Comparison of ENCODE assay signal across 1 cellular context in the genomic region with DNA sequence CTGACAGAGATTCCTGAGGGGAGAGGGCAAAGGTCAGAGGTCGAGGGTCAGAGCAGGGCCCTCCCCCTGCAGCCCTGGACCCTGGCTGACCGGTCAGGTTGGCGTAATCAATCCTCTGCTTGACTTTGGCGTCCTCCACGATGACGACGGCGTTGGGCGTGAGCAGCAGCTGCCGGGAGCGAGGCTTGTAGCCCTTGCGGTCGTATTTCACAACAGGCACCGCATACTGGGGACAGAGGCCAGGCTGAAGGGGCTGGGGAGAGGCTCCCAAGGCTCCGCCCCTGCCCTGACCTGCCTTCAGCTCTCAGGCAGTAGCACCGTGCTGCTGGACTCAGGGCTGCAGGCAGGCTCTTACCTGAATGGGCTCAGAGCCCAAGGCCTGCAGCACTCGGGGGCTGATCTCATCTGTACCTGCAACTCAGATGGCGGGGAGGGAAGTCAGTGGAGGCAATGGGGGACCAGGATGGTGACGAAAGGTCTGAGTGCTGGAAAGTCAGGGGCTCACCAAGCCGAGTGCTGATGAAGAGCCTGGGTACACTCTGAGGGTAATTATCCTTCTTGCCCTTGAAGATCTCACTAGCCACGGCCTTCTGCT.
TF ChIP-seq lines count a peak whose summit lies in the region.

No MANE protein-coding gene starts in this region.

TF ChIP-seq in HepG2, 621 proteins besides CTCF, POLR2A, EP300 and RAD21 (continued from another document and continues in another):
- TF ChIP-seq, protein P1, sequence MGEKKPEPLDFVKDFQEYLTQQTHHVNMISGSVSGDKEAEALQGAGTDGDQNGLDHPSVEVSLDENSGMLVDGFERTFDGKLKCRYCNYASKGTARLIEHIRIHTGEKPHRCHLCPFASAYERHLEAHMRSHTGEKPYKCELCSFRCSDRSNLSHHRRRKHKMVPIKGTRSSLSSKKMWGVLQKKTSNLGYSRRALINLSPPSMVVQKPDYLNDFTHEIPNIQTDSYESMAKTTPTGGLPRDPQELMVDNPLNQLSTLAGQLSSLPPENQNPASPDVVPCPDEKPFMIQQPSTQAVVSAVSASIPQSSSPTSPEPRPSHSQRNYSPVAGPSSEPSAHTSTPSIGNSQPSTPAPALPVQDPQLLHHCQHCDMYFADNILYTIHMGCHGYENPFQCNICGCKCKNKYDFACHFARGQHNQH (CRISPR knock-in tag; IDR thresholded peaks at IDR 0.05): no peak
- TF ChIP-seq ZNF180 (CRISPR knock-in tag; IDR thresholded peaks at IDR 0.05; ENCODE audit: borderline replicate concordance, low read depth) (no peak), DNMT1 (CRISPR knock-in tag; IDR thresholded peaks at IDR 0.05) (no peak), FLYWCH1 (CRISPR knock-in tag; IDR thresholded peaks at IDR 0.05) (no peak), ZNF441 (CRISPR knock-in tag; IDR thresholded peaks at IDR 0.05; ENCODE audit: borderline replicate concordance) (no peak), CHCHD3 (CRISPR knock-in tag; IDR thresholded peaks at IDR 0.05) (0 out of 2 replicates have a peak, but pooled peaks have one; percentile 25), MXI1 (IDR thresholded peaks at IDR 0.05; ENCODE audit: borderline replicate concordance, low read depth, low read length) (peak; percentile 33; the same call in 1 of the 3 replicates), MTF1 (CRISPR knock-in tag; IDR thresholded peaks at IDR 0.05) (no peak), ZNF530 (CRISPR knock-in tag; IDR thresholded peaks at IDR 0.05; ENCODE audit: low read depth) (no peak), ZNF891 (CRISPR knock-in tag; IDR thresholded peaks at IDR 0.05) (peak; percentile 99), FOSL1 (CRISPR knock-in tag; IDR thresholded peaks at IDR 0.05; ENCODE audit: borderline replicate concordance) (no peak), TMF1 (CRISPR knock-in tag; IDR thresholded peaks at IDR 0.05; ENCODE audit: low read depth) (no peak), XRCC5 (optimal IDR thresholded peaks at IDR 0.05; ENCODE audit: low read length) (peak; percentile 59), SIX1 (CRISPR knock-in tag; IDR thresholded peaks at IDR 0.05; ENCODE audit: borderline replicate concordance) (peak; percentile 67; the same call in 1 of the 2 replicates), DNMT3B (CRISPR knock-in tag; conservative IDR thresholded peaks at IDR 0.05) (no peak), ZNF138 (CRISPR knock-in tag; IDR thresholded peaks at IDR 0.05; ENCODE audit: low read depth) (no peak), ZNF670 (CRISPR knock-in tag; IDR thresholded peaks at IDR 0.05; ENCODE audit: borderline replicate concordance) (no peak), ARNT2 (CRISPR knock-in tag; IDR thresholded peaks at IDR 0.05; ENCODE audit: low read depth) (no peak; the same call in 1 of the 2 replicates), ZMYM4 (CRISPR knock-in tag; IDR thresholded peaks at IDR 0.05) (peak; percentile 59; the same call in 1 of the 2 replicates), TP53 (CRISPR knock-in tag; conservative IDR thresholded peaks at IDR 0.05) (no peak), ZNF432 (CRISPR knock-in tag; IDR thresholded peaks at IDR 0.05; ENCODE audit: borderline replicate concordance) (no peak), SP1 (IDR thresholded peaks at IDR 0.05) (no peak), SP1 (CRISPR knock-in tag; IDR thresholded peaks at IDR 0.05) (peak; percentile 79), ATF1 (CRISPR knock-in tag; IDR thresholded peaks at IDR 0.05) (no peak), CCDC6 (CRISPR knock-in tag; IDR thresholded peaks at IDR 0.05) (peak; percentile 78; the same call in 1 of the 2 replicates), SKI (IDR thresholded peaks at IDR 0.05; ENCODE audit: partially characterized antibody) (peak; percentile 43), HNRNPK (IDR thresholded peaks at IDR 0.05; ENCODE audit: low read depth, low read length, poor library complexity, severe bottlenecking) (no peak), ESRRA (CRISPR knock-in tag; IDR thresholded peaks at IDR 0.05; ENCODE audit: low read depth) (peak; percentile 85), KLF16 (CRISPR knock-in tag; IDR thresholded peaks at IDR 0.05) (0 out of 4 replicates have a peak, but pooled peaks of 1 of the 2 experiments have one; percentile 59), ZNF605 (CRISPR knock-in tag; IDR thresholded peaks at IDR 0.05) (0 out of 2 replicates have a peak, but pooled peaks have one; percentile 24), ZNF7 (CRISPR knock-in tag; IDR thresholded peaks at IDR 0.05) (no peak), THYN1 (CRISPR knock-in tag; IDR thresholded peaks at IDR 0.05; ENCODE audit: borderline replicate concordance, low read depth) (no peak), AHR (CRISPR knock-in tag; IDR thresholded peaks at IDR 0.05) (no peak), EED (CRISPR knock-in tag; IDR thresholded peaks at IDR 0.05) (no peak), MAF1 (CRISPR knock-in tag; IDR thresholded peaks at IDR 0.05; ENCODE audit: borderline replicate concordance) (no peak), ZNF446 (CRISPR knock-in tag; IDR thresholded peaks at IDR 0.05) (no peak), CAMTA2 (CRISPR knock-in tag; IDR thresholded peaks at IDR 0.05; ENCODE audit: borderline replicate concordance) (no peak), GATA4 (IDR thresholded peaks at IDR 0.05; ENCODE audit: borderline replicate concordance, low read depth) (no peak), MEIS1 (CRISPR knock-in tag; IDR thresholded peaks at IDR 0.05; ENCODE audit: borderline replicate concordance) (peak; percentile 78), SUZ12 (IDR thresholded peaks at IDR 0.05; ENCODE audit: low read depth, low read length) (no peak), NFATC3 (CRISPR knock-in tag; IDR thresholded peaks at IDR 0.05) (no peak), FOXA1 (IDR thresholded peaks at IDR 0.05) (no peak), FOXA1 (CRISPR knock-in tag; IDR thresholded peaks at IDR 0.05) (peak; percentile 34; the same call in 1 of the 2 replicates), ZFAT (CRISPR knock-in tag; conservative IDR thresholded peaks at IDR 0.05) (no peak), DPF2 (CRISPR knock-in tag; IDR thresholded peaks at IDR 0.05; ENCODE audit: borderline replicate concordance, low read depth) (no peak; the same call in 1 of the 2 replicates), NR2F1 (CRISPR knock-in tag; IDR thresholded peaks at IDR 0.05) (peak; percentile 92 to 97)
- TF ChIP-seq, protein P2, sequence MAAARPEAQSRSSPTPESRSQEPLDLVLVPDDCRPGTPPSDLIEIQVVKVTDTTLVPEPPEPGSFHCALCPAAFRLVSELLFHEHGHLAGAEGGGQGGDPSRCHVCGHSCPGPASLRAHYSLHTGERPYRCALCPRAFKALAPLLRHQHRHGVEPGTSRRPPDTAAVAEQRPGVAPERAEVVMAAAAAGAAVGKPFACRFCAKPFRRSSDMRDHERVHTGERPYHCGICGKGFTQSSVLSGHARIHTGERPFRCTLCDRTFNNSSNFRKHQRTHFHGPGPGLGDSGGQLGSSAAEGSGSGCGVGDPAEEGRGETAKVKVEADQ (CRISPR knock-in tag; IDR thresholded peaks at IDR 0.05; ENCODE audit: borderline replicate concordance): 0 out of 2 replicates have a peak, but pooled peaks have one; percentile 20
- TF ChIP-seq, protein P3, sequence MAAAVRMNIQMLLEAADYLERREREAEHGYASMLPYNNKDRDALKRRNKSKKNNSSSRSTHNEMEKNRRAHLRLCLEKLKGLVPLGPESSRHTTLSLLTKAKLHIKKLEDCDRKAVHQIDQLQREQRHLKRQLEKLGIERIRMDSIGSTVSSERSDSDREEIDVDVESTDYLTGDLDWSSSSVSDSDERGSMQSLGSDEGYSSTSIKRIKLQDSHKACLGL (CRISPR knock-in tag; IDR thresholded peaks at IDR 0.05): 0 out of 2 replicates have a peak, but pooled peaks have one; percentile 22
- TF ChIP-seq, protein P4, sequence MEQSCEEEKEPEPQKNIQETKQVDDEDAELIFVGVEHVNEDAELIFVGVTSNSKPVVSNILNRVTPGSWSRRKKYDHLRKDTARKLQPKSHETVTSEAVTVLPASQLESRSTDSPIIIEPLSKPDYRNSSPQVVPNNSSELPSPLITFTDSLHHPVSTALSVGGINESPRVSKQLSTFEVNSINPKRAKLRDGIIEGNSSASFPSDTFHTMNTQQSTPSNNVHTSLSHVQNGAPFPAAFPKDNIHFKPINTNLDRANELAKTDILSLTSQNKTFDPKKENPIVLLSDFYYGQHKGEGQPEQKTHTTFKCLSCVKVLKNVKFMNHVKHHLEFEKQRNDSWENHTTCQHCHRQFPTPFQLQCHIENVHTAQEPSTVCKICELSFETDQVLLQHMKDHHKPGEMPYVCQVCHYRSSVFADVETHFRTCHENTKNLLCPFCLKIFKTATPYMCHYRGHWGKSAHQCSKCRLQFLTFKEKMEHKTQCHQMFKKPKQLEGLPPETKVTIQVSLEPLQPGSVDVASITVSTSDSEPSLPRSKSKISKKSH (CRISPR knock-in tag; IDR thresholded peaks at IDR 0.05; ENCODE audit: borderline replicate concordance): peak; percentile 26; the same call in 1 of the 2 replicates
- TF ChIP-seq, protein P5, sequence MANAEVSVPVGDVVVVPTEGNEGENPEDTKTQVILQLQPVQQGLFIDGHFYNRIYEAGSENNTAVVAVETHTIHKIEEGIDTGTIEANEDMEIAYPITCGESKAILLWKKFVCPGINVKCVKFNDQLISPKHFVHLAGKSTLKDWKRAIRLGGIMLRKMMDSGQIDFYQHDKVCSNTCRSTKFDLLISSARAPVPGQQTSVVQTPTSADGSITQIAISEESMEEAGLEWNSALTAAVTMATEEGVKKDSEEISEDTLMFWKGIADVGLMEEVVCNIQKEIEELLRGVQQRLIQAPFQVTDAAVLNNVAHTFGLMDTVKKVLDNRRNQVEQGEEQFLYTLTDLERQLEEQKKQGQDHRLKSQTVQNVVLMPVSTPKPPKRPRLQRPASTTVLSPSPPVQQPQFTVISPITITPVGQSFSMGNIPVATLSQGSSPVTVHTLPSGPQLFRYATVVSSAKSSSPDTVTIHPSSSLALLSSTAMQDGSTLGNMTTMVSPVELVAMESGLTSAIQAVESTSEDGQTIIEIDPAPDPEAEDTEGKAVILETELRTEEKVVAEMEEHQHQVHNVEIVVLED (CRISPR knock-in tag; IDR thresholded peaks at IDR 0.05; ENCODE audit: borderline replicate concordance): peak; percentile 70
- TF ChIP-seq, protein P6, sequence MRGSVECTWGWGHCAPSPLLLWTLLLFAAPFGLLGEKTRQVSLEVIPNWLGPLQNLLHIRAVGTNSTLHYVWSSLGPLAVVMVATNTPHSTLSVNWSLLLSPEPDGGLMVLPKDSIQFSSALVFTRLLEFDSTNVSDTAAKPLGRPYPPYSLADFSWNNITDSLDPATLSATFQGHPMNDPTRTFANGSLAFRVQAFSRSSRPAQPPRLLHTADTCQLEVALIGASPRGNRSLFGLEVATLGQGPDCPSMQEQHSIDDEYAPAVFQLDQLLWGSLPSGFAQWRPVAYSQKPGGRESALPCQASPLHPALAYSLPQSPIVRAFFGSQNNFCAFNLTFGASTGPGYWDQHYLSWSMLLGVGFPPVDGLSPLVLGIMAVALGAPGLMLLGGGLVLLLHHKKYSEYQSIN (CRISPR knock-in tag; IDR thresholded peaks at IDR 0.05; ENCODE audit: borderline replicate concordance): no peak
- TF ChIP-seq, protein P7, sequence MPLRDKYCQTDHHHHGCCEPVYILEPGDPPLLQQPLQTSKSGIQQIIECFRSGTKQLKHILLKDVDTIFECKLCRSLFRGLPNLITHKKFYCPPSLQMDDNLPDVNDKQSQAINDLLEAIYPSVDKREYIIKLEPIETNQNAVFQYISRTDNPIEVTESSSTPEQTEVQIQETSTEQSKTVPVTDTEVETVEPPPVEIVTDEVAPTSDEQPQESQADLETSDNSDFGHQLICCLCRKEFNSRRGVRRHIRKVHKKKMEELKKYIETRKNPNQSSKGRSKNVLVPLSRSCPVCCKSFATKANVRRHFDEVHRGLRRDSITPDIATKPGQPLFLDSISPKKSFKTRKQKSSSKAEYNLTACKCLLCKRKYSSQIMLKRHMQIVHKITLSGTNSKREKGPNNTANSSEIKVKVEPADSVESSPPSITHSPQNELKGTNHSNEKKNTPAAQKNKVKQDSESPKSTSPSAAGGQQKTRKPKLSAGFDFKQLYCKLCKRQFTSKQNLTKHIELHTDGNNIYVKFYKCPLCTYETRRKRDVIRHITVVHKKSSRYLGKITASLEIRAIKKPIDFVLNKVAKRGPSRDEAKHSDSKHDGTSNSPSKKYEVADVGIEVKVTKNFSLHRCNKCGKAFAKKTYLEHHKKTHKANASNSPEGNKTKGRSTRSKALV (CRISPR knock-in tag; IDR thresholded peaks at IDR 0.05): no peak
- TF ChIP-seq, protein P8, sequence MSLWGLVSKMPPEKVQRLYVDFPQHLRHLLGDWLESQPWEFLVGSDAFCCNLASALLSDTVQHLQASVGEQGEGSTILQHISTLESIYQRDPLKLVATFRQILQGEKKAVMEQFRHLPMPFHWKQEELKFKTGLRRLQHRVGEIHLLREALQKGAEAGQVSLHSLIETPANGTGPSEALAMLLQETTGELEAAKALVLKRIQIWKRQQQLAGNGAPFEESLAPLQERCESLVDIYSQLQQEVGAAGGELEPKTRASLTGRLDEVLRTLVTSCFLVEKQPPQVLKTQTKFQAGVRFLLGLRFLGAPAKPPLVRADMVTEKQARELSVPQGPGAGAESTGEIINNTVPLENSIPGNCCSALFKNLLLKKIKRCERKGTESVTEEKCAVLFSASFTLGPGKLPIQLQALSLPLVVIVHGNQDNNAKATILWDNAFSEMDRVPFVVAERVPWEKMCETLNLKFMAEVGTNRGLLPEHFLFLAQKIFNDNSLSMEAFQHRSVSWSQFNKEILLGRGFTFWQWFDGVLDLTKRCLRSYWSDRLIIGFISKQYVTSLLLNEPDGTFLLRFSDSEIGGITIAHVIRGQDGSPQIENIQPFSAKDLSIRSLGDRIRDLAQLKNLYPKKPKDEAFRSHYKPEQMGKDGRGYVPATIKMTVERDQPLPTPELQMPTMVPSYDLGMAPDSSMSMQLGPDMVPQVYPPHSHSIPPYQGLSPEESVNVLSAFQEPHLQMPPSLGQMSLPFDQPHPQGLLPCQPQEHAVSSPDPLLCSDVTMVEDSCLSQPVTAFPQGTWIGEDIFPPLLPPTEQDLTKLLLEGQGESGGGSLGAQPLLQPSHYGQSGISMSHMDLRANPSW (CRISPR knock-in tag; IDR thresholded peaks at IDR 0.05; ENCODE audit: borderline replicate concordance): no peak
- TF ChIP-seq, protein P9, sequence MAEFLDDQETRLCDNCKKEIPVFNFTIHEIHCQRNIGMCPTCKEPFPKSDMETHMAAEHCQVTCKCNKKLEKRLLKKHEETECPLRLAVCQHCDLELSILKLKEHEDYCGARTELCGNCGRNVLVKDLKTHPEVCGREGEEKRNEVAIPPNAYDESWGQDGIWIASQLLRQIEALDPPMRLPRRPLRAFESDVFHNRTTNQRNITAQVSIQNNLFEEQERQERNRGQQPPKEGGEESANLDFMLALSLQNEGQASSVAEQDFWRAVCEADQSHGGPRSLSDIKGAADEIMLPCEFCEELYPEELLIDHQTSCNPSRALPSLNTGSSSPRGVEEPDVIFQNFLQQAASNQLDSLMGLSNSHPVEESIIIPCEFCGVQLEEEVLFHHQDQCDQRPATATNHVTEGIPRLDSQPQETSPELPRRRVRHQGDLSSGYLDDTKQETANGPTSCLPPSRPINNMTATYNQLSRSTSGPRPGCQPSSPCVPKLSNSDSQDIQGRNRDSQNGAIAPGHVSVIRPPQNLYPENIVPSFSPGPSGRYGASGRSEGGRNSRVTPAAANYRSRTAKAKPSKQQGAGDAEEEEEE (CRISPR knock-in tag; IDR thresholded peaks at IDR 0.05; ENCODE audit: borderline replicate concordance): no peak
- TF ChIP-seq, protein P10, sequence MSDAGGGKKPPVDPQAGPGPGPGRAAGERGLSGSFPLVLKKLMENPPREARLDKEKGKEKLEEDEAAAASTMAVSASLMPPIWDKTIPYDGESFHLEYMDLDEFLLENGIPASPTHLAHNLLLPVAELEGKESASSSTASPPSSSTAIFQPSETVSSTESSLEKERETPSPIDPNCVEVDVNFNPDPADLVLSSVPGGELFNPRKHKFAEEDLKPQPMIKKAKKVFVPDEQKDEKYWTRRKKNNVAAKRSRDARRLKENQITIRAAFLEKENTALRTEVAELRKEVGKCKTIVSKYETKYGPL (CRISPR knock-in tag; IDR thresholded peaks at IDR 0.05): no peak
